Comparison of ENCODE assay signal across 3 cellular contexts in the genomic region with DNA sequence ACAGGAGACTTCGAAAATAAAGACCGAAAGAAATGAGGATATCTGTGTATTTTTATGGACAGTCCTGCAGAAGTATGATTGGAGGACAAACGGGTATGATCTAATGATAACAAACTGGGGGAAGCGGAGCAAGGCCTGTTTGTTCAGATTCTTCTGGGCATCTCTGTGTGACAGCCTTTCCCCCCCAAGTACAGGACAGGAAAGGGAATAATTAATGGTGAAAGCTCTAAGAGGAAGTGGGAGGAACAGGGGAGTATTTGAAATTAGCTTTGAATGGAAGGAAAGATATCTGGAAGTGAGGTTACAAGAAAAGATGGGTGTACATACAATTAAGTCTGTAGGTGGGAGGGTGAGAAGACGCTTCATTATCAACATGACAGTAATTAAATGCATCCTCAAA.
"Had no signal": no experiment of that assay in that cellular context is flagged by ENCODE, and none has a peak within 500 bp of the region (broad histone marks: within the 10 kb centered on the region; RNA-seq: fewer than 3 reads in every experiment).

No MANE protein-coding gene starts in this region.

- DNase-seq: GDM1, GF-D8 had no signal

- H3K4me3 ChIP-seq: GM12878 had no signal
